1 cellular context compared by ENCODE assay signal in the genomic region with DNA sequence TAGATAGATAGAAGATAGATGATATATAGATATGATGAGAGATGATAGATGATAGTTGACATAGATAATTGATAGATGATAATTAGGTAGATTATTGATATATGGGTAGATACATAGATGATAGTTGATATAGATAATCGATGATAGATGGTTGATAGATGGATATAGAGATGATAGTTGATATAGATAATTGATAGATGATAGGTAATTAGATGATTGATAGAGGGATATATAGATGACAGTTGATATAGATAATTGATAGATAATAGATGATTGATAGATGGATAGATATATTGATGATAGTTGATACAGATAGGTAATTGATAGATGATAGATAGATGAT.
TF ChIP-seq lines count a peak whose summit lies in the region.

No MANE protein-coding gene starts in this region.

TF ChIP-seq in K562, 482 proteins besides CTCF, POLR2A, EP300 and RAD21 (continued from another document):
- TF ChIP-seq, protein P1, sequence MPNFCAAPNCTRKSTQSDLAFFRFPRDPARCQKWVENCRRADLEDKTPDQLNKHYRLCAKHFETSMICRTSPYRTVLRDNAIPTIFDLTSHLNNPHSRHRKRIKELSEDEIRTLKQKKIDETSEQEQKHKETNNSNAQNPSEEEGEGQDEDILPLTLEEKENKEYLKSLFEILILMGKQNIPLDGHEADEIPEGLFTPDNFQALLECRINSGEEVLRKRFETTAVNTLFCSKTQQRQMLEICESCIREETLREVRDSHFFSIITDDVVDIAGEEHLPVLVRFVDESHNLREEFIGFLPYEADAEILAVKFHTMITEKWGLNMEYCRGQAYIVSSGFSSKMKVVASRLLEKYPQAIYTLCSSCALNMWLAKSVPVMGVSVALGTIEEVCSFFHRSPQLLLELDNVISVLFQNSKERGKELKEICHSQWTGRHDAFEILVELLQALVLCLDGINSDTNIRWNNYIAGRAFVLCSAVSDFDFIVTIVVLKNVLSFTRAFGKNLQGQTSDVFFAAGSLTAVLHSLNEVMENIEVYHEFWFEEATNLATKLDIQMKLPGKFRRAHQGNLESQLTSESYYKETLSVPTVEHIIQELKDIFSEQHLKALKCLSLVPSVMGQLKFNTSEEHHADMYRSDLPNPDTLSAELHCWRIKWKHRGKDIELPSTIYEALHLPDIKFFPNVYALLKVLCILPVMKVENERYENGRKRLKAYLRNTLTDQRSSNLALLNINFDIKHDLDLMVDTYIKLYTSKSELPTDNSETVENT (CRISPR knock-in tag; IDR thresholded peaks at IDR 0.05) = no peak
- TF ChIP-seq SP1 (CRISPR knock-in tag; IDR thresholded peaks at IDR 0.05) = no peak
- TF ChIP-seq TOE1 (IDR thresholded peaks at IDR 0.05; ENCODE audit: borderline replicate concordance) = peak; percentile 36; the same call in 1 of the 2 replicates
- TF ChIP-seq TOE1 (CRISPR knock-in tag; IDR thresholded peaks at IDR 0.05; ENCODE audit: borderline replicate concordance, low read depth) = no peak
- 0 out of 2 replicates have a peak, but pooled peaks have one; percentile 37 for TF ChIP-seq BCOR (IDR thresholded peaks at IDR 0.05)
- TF ChIP-seq EP400 (IDR thresholded peaks at IDR 0.05) = peak; percentile 42
- TF ChIP-seq NFE2 (IDR thresholded peaks at IDR 0.05; ENCODE audit: low read depth) = no peak
- TF ChIP-seq ZNF830 (CRISPR knock-in tag; IDR thresholded peaks at IDR 0.05) = no peak
- TF ChIP-seq HLTF (IDR thresholded peaks at IDR 0.05) = 0 out of 2 replicates have a peak, but pooled peaks have one; percentile 54
- TF ChIP-seq, protein P2, sequence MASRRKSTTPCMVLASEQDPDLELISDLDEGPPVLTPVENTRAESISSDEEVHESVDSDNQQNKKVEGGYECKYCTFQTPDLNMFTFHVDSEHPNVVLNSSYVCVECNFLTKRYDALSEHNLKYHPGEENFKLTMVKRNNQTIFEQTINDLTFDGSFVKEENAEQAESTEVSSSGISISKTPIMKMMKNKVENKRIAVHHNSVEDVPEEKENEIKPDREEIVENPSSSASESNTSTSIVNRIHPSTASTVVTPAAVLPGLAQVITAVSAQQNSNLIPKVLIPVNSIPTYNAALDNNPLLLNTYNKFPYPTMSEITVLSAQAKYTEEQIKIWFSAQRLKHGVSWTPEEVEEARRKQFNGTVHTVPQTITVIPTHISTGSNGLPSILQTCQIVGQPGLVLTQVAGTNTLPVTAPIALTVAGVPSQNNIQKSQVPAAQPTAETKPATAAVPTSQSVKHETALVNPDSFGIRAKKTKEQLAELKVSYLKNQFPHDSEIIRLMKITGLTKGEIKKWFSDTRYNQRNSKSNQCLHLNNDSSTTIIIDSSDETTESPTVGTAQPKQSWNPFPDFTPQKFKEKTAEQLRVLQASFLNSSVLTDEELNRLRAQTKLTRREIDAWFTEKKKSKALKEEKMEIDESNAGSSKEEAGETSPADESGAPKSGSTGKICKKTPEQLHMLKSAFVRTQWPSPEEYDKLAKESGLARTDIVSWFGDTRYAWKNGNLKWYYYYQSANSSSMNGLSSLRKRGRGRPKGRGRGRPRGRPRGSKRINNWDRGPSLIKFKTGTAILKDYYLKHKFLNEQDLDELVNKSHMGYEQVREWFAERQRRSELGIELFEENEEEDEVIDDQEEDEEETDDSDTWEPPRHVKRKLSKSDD (conservative IDR thresholded peaks at IDR 0.05; ENCODE audit: low read length) = no peak
- TF ChIP-seq, protein P3, sequence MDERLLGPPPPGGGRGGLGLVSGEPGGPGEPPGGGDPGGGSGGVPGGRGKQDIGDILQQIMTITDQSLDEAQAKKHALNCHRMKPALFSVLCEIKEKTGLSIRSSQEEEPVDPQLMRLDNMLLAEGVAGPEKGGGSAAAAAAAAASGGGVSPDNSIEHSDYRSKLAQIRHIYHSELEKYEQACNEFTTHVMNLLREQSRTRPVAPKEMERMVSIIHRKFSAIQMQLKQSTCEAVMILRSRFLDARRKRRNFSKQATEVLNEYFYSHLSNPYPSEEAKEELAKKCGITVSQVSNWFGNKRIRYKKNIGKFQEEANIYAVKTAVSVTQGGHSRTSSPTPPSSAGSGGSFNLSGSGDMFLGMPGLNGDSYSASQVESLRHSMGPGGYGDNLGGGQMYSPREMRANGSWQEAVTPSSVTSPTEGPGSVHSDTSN (CRISPR knock-in tag; IDR thresholded peaks at IDR 0.05; ENCODE audit: low read depth) = no peak
- TF ChIP-seq, protein P3 (tag; conservative IDR thresholded peaks at IDR 0.05; ENCODE audit: low read depth) = peak; percentile 64
- no peak for TF ChIP-seq SMAD1 (IDR thresholded peaks at IDR 0.05; ENCODE audit: low read depth, low read length, partially characterized antibody)
- TF ChIP-seq NBN (IDR thresholded peaks at IDR 0.05; ENCODE audit: low read depth) = no peak
- TF ChIP-seq HIVEP1 (CRISPR knock-in tag; IDR thresholded peaks at IDR 0.05) = no peak
- TF ChIP-seq ESRRB (CRISPR knock-in tag; IDR thresholded peaks at IDR 0.05; ENCODE audit: borderline replicate concordance) = no peak
- TF ChIP-seq GABPA (tag; conservative IDR thresholded peaks at IDR 0.05; ENCODE audit: low read depth) = no peak
- TF ChIP-seq KAT7 (CRISPR knock-in tag; IDR thresholded peaks at IDR 0.05; ENCODE audit: borderline replicate concordance) = no peak
- TF ChIP-seq, protein P4, sequence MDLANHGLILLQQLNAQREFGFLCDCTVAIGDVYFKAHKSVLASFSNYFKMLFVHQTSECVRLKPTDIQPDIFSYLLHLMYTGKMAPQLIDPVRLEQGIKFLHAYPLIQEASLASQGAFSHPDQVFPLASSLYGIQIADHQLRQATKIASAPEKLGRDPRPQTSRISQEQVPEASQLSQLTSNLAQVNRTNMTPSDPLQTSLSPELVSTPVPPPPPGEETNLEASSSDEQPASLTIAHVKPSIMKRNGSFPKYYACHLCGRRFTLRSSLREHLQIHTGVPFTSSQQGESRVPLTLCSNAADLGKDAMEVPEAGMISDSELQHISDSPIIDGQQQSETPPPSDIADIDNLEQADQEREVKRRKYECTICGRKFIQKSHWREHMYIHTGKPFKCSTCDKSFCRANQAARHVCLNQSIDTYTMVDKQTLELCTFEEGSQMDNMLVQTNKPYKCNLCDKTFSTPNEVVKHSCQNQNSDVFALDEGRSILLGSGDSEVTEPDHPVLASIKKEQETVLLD (IDR thresholded peaks at IDR 0.05) = peak; percentile 91
- TF ChIP-seq C11orf30 (IDR thresholded peaks at IDR 0.05; ENCODE audit: low read depth) = no peak
- TF ChIP-seq PYGO2 (tag; IDR thresholded peaks at IDR 0.05) = no peak
- TF ChIP-seq TEAD2 (tag; IDR thresholded peaks at IDR 0.05) = no peak
- TF ChIP-seq NEUROD1 (IDR thresholded peaks at IDR 0.05; ENCODE audit: borderline replicate concordance, low read depth, low read length, partially characterized antibody) = no peak
- TF ChIP-seq ZNF282 (CRISPR knock-in tag; IDR thresholded peaks at IDR 0.05) = no peak
- TF ChIP-seq, protein P5, sequence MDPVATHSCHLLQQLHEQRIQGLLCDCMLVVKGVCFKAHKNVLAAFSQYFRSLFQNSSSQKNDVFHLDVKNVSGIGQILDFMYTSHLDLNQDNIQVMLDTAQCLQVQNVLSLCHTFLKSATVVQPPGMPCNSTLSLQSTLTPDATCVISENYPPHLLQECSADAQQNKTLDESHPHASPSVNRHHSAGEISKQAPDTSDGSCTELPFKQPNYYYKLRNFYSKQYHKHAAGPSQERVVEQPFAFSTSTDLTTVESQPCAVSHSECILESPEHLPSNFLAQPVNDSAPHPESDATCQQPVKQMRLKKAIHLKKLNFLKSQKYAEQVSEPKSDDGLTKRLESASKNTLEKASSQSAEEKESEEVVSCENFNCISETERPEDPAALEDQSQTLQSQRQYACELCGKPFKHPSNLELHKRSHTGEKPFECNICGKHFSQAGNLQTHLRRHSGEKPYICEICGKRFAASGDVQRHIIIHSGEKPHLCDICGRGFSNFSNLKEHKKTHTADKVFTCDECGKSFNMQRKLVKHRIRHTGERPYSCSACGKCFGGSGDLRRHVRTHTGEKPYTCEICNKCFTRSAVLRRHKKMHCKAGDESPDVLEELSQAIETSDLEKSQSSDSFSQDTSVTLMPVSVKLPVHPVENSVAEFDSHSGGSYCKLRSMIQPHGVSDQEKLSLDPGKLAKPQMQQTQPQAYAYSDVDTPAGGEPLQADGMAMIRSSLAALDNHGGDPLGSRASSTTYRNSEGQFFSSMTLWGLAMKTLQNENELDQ (CRISPR knock-in tag; IDR thresholded peaks at IDR 0.05; ENCODE audit: borderline replicate concordance) = no peak
- no peak for TF ChIP-seq ZNF780A (CRISPR knock-in tag; IDR thresholded peaks at IDR 0.05)
- TF ChIP-seq ZNF586 (CRISPR knock-in tag; conservative IDR thresholded peaks at IDR 0.05) = no peak
- no peak for TF ChIP-seq TCFL5 (CRISPR knock-in tag; conservative IDR thresholded peaks at IDR 0.05)
- TF ChIP-seq KLF6 (CRISPR knock-in tag; IDR thresholded peaks at IDR 0.05; ENCODE audit: borderline replicate concordance) = no peak
- TF ChIP-seq GATAD2B (IDR thresholded peaks at IDR 0.05; ENCODE audit: borderline replicate concordance) = peak; percentile 87; the same call in 1 of the 2 replicates
- TF ChIP-seq FOXM1 (IDR thresholded peaks at IDR 0.05; ENCODE audit: low read depth) = no peak
- TF ChIP-seq FOXM1 (CRISPR knock-in tag; IDR thresholded peaks at IDR 0.05; ENCODE audit: low read depth) = no peak
- no peak for TF ChIP-seq ZNF224 (CRISPR knock-in tag; IDR thresholded peaks at IDR 0.05)
- 0 out of 2 replicates have a peak, but pooled peaks have one; percentile 40 for TF ChIP-seq LARP7 (IDR thresholded peaks at IDR 0.05)
- 0 out of 2 replicates have a peak, but pooled peaks have one; percentile 52 for TF ChIP-seq ZZZ3 (IDR thresholded peaks at IDR 0.05)
- TF ChIP-seq MXI1 (IDR thresholded peaks at IDR 0.05; ENCODE audit: low read depth, low read length) = no peak
- 0 out of 2 replicates have a peak, but pooled peaks have one; percentile 20 for TF ChIP-seq ARID1B (IDR thresholded peaks at IDR 0.05)
- no peak for TF ChIP-seq NFE2L1 (tag; IDR thresholded peaks at IDR 0.05; ENCODE audit: borderline replicate concordance, low read depth)
- no peak for TF ChIP-seq ZNF589 (CRISPR knock-in tag; IDR thresholded peaks at IDR 0.05; ENCODE audit: low read depth)
- no peak for TF ChIP-seq KAT8 (IDR thresholded peaks at IDR 0.05; ENCODE audit: low read depth)
- peak; percentile 75; the same call in 1 of the 2 replicates for TF ChIP-seq MTA1 (IDR thresholded peaks at IDR 0.05; ENCODE audit: borderline replicate concordance)
- TF ChIP-seq THRAP3 (IDR thresholded peaks at IDR 0.05; ENCODE audit: borderline replicate concordance) = peak; percentile 84; the same call in 1 of the 2 replicates
- peak; percentile 2 for TF ChIP-seq MEIS2 (IDR thresholded peaks at IDR 0.05; ENCODE audit: partially characterized antibody)
- TF ChIP-seq, protein P6, sequence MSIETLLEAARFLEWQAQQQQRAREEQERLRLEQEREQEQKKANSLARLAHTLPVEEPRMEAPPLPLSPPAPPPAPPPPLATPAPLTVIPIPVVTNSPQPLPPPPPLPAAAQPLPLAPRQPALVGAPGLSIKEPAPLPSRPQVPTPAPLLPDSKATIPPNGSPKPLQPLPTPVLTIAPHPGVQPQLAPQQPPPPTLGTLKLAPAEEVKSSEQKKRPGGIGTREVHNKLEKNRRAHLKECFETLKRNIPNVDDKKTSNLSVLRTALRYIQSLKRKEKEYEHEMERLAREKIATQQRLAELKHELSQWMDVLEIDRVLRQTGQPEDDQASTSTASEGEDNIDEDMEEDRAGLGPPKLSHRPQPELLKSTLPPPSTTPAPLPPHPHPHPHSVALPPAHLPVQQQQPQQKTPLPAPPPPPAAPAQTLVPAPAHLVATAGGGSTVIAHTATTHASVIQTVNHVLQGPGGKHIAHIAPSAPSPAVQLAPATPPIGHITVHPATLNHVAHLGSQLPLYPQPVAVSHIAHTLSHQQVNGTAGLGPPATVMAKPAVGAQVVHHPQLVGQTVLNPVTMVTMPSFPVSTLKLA (conservative IDR thresholded peaks at IDR 0.05) = 0 out of 4 replicates have a peak, but pooled peaks have one; percentile 15 to 33
- 0 out of 2 replicates have a peak, but pooled peaks have one; percentile 28 for TF ChIP-seq KHSRP (IDR thresholded peaks at IDR 0.05)
- TF ChIP-seq ZNF707 (CRISPR knock-in tag; conservative IDR thresholded peaks at IDR 0.05) = no peak
- no peak for TF ChIP-seq DDX20 (tag; IDR thresholded peaks at IDR 0.05; ENCODE audit: low read depth)
- TF ChIP-seq, protein P7, sequence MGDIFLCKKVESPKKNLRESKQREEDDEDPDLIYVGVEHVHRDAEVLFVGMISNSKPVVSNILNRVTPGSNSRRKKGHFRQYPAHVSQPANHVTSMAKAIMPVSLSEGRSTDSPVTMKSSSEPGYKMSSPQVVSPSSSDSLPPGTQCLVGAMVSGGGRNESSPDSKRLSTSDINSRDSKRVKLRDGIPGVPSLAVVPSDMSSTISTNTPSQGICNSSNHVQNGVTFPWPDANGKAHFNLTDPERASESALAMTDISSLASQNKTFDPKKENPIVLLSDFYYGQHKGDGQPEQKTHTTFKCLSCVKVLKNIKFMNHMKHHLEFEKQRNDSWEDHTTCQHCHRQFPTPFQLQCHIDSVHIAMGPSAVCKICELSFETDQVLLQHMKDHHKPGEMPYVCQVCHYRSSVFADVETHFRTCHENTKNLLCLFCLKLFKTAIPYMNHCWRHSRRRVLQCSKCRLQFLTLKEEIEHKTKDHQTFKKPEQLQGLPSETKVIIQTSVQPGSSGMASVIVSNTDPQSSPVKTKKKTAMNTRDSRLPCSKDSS (IDR thresholded peaks at IDR 0.05; ENCODE audit: low read depth, partially characterized antibody) = no peak
TF ChIP-seq in K562: peak in this region for 25.
